Comparison of ENCODE assay signal across 17 cellular contexts in the genomic region with DNA sequence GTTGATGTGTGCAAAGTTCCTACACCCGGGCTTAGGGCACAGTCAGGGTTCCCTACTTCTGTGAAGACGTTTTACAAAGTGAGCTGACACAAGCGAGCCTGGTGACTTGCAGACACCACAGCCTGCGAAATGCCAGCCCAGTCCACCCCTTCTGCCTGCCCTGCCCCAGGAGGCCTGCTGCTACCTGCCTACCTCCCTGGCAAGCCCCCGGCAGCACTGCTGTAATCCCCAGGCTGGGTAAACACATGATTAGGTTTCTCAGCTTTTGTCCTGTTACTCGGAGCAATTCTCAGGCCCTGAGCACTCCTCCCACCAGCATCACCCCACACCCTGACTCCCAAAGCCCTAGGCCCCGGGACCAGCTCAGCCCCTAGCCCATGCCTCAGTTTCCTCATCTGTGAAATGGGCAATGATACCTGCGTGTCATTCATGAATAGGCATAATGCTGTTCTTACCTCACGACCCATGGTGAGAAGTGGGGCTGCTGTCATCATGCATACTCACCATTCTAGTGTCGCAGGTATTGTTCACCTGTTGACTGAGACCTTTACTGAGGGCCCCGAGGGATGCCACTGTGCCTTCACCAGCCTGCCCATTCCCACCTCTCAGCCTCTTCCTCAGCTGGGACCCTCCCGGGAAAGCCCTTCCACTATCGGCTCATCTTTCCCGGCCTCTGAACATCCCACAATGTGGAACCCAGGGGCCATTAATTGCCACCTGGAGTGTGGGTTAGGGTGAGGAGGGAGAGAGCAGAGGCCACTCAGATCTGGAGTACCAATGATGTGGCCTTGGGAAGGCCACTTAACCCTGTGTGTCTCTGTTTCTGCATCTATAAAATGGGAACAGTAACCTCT. TPM values are rescaled to one million over a fixed set of nuclear protein-coding genes. Genes with fewer than 3 reads are reported as not detected.
DNase-seq lines count a peak whose midpoint lies in the region; ATAC-seq, FAIRE-seq and TF ChIP-seq lines count a peak whose summit lies in the region.
"Had no signal": no experiment of that assay in that cellular context is flagged by ENCODE, and none has a peak within 500 bp of the region (broad histone marks: within the 10 kb centered on the region; RNA-seq: fewer than 3 reads in every experiment).

No MANE protein-coding gene starts in this region.

- no peak for TF ChIP-seq EP300 in ovary (IDR thresholded peaks at IDR 0.05)

- no peaks in the 10 kb centered on the region for H3K36me3 Mint-ChIP-seq in glutamatergic neuron (ENCODE audit: unreplicated experiment)
- H3K36me3 Mint-ChIP-seq: naive thymus-derived CD4-positive, alpha-beta T cell had no signal

- FAIRE-seq in small intestine (lab: Jason Lieb, UNC), result no peak

- intact Hi-C loops in ovary (cut with DNase I), result no loop called here

- H3K4me1 ChIP-seq in NT2/D1 (ENCODE audit: insufficient read depth, insufficient read length), result peaks cover 42% of the 10 kb centered on the region
- peaks cover 0 to 8% of the 10 kb centered on the region in 2 donors for H3K4me1 ChIP-seq in small intestine (ENCODE audit: control insufficient read depth in 2 of 2, insufficient read depth in 1 of 2, low read depth in 1 of 2, low read length in 1 of 2)
- no peaks in the 10 kb centered on the region for H3K4me1 ChIP-seq in ovary (ENCODE audit: insufficient read depth)

- TF ChIP-seq CTCF in epithelial cell of esophagus (IDR thresholded peaks at IDR 0.05; ENCODE audit: insufficient read depth, low read depth, low read length, missing control alignments) (no peak), ovary (IDR thresholded peaks at IDR 0.05) (no peak), glutamatergic neuron (IDR thresholded peaks at IDR 0.05; ENCODE audit: partially characterized antibody, unreplicated experiment) (no peak)

- no peak overlapping the region for H3K4me3 Mint-ChIP-seq in glutamatergic neuron (ENCODE audit: unreplicated experiment)
- H3K4me3 Mint-ChIP-seq: activated T-helper 17 cell treated with anti-CD3 and anti-CD28 coated beads, Interleukin-2, amount 50 U/mL, for 72 hours; naive thymus-derived CD4-positive, alpha-beta T cell; T-helper 2 cell treated with Interferon-gamma antibody and Interleukin-4, amounts not matched to agents 5 μg/mL and 100 μg/mL, for 36 hours had no signal

- H3K4me3 ChIP-seq in NT2/D1 (ENCODE audit: insufficient read length, low read depth) (no peak overlapping the region), epithelial cell of esophagus (ENCODE audit: low read length) (no peak overlapping the region), small intestine (ENCODE audit: low read depth in 1 of 2, low read length in 2 of 2) (no peak overlapping the region), ovary (no peak overlapping the region)
- H3K4me3 ChIP-seq: dorsolateral prefrontal cortex, esophagus muscularis mucosa had no signal

- H3K27ac ChIP-seq in small intestine (ENCODE audit: low read depth in 1 of 2, low read length in 1 of 2) (peak overlapping the region; percentile 50 to 72), ovary (no peak overlapping the region)
- H3K27ac ChIP-seq: brain microvascular endothelial cell, dorsolateral prefrontal cortex, esophagus muscularis mucosa had no signal

- DNase-seq in NCI-H2171 treated with DMSO at 0.1 percent for 48 hours (lab: John Stamatoyannopoulos, UW), result peak; percentile 14
- DNase-seq in NCI-H2171 (lab: John Stamatoyannopoulos, UW), result no peak
- DNase-seq in NT2/D1 (ENCODE audit: low read depth, low spot score), result no peak
- peak; percentile 87 for DNase-seq in epithelial cell of esophagus (ENCODE audit: low read depth)
- DNase-seq in small intestine, result no peak
- DNase-seq in ovary, result no peak
- DNase-seq in glutamatergic neuron, result no peak
- DNase-seq: activated CD4-positive, alpha-beta T cell treated with anti-CD3 and anti-CD28 coated beads for 1 hour; dorsolateral prefrontal cortex; naive thymus-derived CD4-positive, alpha-beta T cell; NCI-H526; posterior cingulate gyrus had no signal

- ATAC-seq in GM21825 (IDR thresholded peaks at IDR 0.05; ENCODE audit: unreplicated experiment), result no peak

- no peak for TF ChIP-seq POLR2A in ovary (IDR thresholded peaks at IDR 0.05)

- peak overlapping the region; percentile 23 for H3K9ac ChIP-seq in NT2/D1 (ENCODE audit: insufficient read length, low read depth)

- no peaks in the 10 kb centered on the region for H3K36me3 ChIP-seq in NT2/D1 (ENCODE audit: insufficient read depth, insufficient read length, low read length)
- H3K36me3 ChIP-seq in small intestine (ENCODE audit: control insufficient read depth in 2 of 2, insufficient read depth in 2 of 2, low read length in 2 of 2), result no peaks in the 10 kb centered on the region
- H3K36me3 ChIP-seq in ovary, result no peaks in the 10 kb centered on the region
- H3K36me3 ChIP-seq: brain microvascular endothelial cell, esophagus muscularis mucosa had no signal

- H3K9me3 Mint-ChIP-seq in glutamatergic neuron (ENCODE audit: unreplicated experiment), result peaks cover 5% of the 10 kb centered on the region
- H3K9me3 Mint-ChIP-seq: activated T-helper 17 cell treated with anti-CD3 and anti-CD28 coated beads, Interleukin-2, amount 50 U/mL, for 72 hours; naive thymus-derived CD4-positive, alpha-beta T cell; T-helper 2 cell treated with Interferon-gamma antibody and Interleukin-4, amounts not matched to agents 5 μg/mL and 100 μg/mL, for 36 hours had no signal

- H3K27me3 Mint-ChIP-seq in glutamatergic neuron (ENCODE audit: unreplicated experiment), result peaks cover 4% of the 10 kb centered on the region

- H3K27me3 ChIP-seq in NT2/D1 (ENCODE audit: insufficient read depth, insufficient read length), result no peaks in the 10 kb centered on the region
- H3K27me3 ChIP-seq in small intestine (ENCODE audit: control insufficient read depth in 2 of 2, insufficient read depth in 2 of 2, low read length in 2 of 2), result no peaks in the 10 kb centered on the region
- H3K27me3 ChIP-seq in ovary, result no peaks in the 10 kb centered on the region

- H3K27ac Mint-ChIP-seq in glutamatergic neuron (ENCODE audit: unreplicated experiment), result no peak overlapping the region
- H3K27ac Mint-ChIP-seq: naive thymus-derived CD4-positive, alpha-beta T cell; T-helper 2 cell treated with Interferon-gamma antibody and Interleukin-4, amounts not matched to agents 5 μg/mL and 100 μg/mL, for 36 hours had no signal

- H3K4me1 Mint-ChIP-seq in glutamatergic neuron (ENCODE audit: low read depth, unreplicated experiment), result peaks cover 10% of the 10 kb centered on the region

- H3K9me3 ChIP-seq in NT2/D1 (ENCODE audit: insufficient read depth, low read length) (no peaks in the 10 kb centered on the region), small intestine (ENCODE audit: control insufficient read depth, low read depth) (no peaks in the 10 kb centered on the region), ovary (no peaks in the 10 kb centered on the region)
- H3K9me3 ChIP-seq: esophagus muscularis mucosa had no signal

- 75 to 85% (median 84%) methylated on average over 14 of the region's 14 CpGs for WGBS in small intestine, 3 donors
- 90 to 91% (median 91%) methylated on average over 14 of the region's 14 CpGs for WGBS in ovary, 3 donors

RNA-seq across cellular contexts. Expression of gene SLC6A6, which starts 31.5 kb away (rescaled TPM):
- polyA plus RNA-seq in small intestine (10 to 100 TPM in 1 of 3 donors, 1 to 10 TPM in 2; 6.9 to 10.8 (median 8.6) TPM), ovary (10 to 100 TPM; 37.6 to 81.1 TPM)
- total RNA-seq in ovary (100 to 1,000 TPM in 3 of 7 donors, 10 to 100 TPM in 4; 32.5 to 141 (median 80.5) TPM), glutamatergic neuron (ENCODE audit: unreplicated experiment) (21.9 TPM)

Comparison
In these comparisons a context has a peak if more than half of its experiments do, and no peak if none do; other contexts are left out.
1. DNase-seq: peak in NCI-H2171 treated with DMSO at 0.1 percent for 48 hours (single experiment) and epithelial cell of esophagus (single experiment); none in NCI-H2171 (single experiment), NT2/D1 (single experiment), small intestine (single experiment), ovary (0 of 5) and glutamatergic neuron (single experiment).
2. H3K27ac ChIP-seq: peak in small intestine (2 of 2); none in ovary (0 of 2).